Comparison of ENCODE assay signal across 17 cellular contexts in the genomic region with DNA sequence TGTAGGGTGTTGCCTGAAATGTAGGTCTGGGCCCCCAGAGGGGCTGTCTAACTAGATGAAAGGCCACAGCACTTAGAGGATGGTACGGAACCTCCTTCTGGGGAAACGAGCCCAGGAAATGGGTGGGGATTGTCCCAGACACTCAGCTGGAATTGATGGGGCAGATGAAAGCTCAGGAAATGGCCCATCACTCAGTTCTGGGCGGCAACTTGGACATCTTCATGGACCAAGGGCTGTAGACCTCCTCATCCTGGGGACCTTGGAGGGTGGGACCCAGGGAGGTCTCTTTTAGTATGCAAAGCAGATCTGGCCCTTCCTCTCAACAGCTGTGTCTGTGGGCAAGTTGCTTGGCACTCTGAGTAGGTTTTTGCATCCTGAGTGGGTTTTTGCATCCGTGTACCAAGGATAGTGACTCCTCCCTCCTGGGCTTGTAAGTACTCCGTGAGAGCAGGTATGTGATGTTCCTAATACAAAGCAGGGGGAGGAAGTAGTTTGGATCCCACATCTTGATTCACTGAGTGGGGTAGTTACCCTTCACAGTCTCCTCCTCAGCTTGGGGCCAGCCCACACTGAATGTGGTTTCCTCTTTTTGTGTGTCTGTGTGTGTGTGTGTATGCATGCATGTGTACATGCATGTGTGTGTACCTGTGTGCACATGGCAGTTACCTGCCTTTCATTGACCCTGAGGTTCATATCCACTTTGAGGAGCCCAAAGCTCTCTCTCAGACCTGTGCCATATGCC.
"Had no signal": no experiment of that assay in that cellular context is flagged by ENCODE, and none has a peak within 500 bp of the region (broad histone marks: within the 10 kb centered on the region; RNA-seq: fewer than 3 reads in every experiment).

No MANE protein-coding gene starts in this region.

- H3K4me1 Mint-ChIP-seq: endodermal cell had no signal

- H3K4me3 Mint-ChIP-seq: activated naive CD4-positive, alpha-beta T cell treated with anti-CD3 and anti-CD28 coated beads, Interleukin-2, amount 10 ng/mL, durations not matched to agents 7 days and 5 days; brain; endodermal cell; neural crest cell; T-helper 1 cell treated with Interleukin-12 subunit alpha and Interleukin-12 subunit beta and Interleukin-4 antibody, amounts not matched to agents 30 μg/mL and 1 μg/mL, for 36 hours; WTC11 had no signal

- H3K9me3 ChIP-seq: pancreas, thoracic aorta, uterus had no signal

- H3K27me3 ChIP-seq: pancreas, uterus had no signal

- H3K27ac ChIP-seq: pancreas, thoracic aorta, uterus had no signal

- H3K4me1 ChIP-seq: pancreas, uterus had no signal

- H3K36me3 Mint-ChIP-seq: activated naive CD4-positive, alpha-beta T cell treated with anti-CD3 and anti-CD28 coated beads, Interleukin-2, amount 10 ng/mL, durations not matched to agents 7 days and 5 days; brain had no signal

- H3K9me3 Mint-ChIP-seq: stimulated activated naive CD8-positive, alpha-beta T cell treated with anti-CD3 and anti-CD28 coated beads, Interleukin-15, amount 100 ng/mL, for 72 hours had no signal

- DNase-seq: activated CD4-positive, alpha-beta T cell treated with anti-CD3 and anti-CD28 coated beads, Interleukin-2, amount 50 U/mL, for 48 hours; activated CD8-positive, alpha-beta memory T cell treated with anti-CD3 and anti-CD28 coated beads, Interleukin-2, amount 50 U/mL, for 4 hours; activated naive CD4-positive, alpha-beta T cell treated with anti-CD3 and anti-CD28 coated beads, Interleukin-2, amount 10 ng/mL, durations not matched to agents 7 days and 5 days; cerebellar nuclear complex; dermis blood vessel endothelial cell; erythroblast; hypothalamus; pancreas; stimulated activated CD4-positive, alpha-beta T cell treated with anti-CD3 and anti-CD28 coated beads, Interleukin-4, amount 100 ng/mL, for 24 hours; stimulated activated naive CD8-positive, alpha-beta T cell treated with anti-CD3 and anti-CD28 coated beads, Interleukin-15, amount 100 ng/mL, for 72 hours; uterus had no signal

- H3K27ac Mint-ChIP-seq: activated naive CD4-positive, alpha-beta T cell treated with anti-CD3 and anti-CD28 coated beads, Interleukin-2, amount 10 ng/mL, durations not matched to agents 7 days and 5 days; brain; endodermal cell; T-helper 1 cell treated with Interleukin-12 subunit alpha and Interleukin-12 subunit beta and Interleukin-4 antibody, amounts not matched to agents 30 μg/mL and 1 μg/mL, for 36 hours; WTC11 had no signal

- H3K4me3 ChIP-seq: pancreas, thoracic aorta, uterus had no signal

- ATAC-seq: pancreas; stimulated activated naive CD8-positive, alpha-beta T cell treated with anti-CD3 and anti-CD28 coated beads, Interleukin-15, amount 100 ng/mL, for 72 hours; WTC11 had no signal

- H3K36me3 ChIP-seq: pancreas, thoracic aorta, uterus had no signal
